In the genomic region with DNA sequence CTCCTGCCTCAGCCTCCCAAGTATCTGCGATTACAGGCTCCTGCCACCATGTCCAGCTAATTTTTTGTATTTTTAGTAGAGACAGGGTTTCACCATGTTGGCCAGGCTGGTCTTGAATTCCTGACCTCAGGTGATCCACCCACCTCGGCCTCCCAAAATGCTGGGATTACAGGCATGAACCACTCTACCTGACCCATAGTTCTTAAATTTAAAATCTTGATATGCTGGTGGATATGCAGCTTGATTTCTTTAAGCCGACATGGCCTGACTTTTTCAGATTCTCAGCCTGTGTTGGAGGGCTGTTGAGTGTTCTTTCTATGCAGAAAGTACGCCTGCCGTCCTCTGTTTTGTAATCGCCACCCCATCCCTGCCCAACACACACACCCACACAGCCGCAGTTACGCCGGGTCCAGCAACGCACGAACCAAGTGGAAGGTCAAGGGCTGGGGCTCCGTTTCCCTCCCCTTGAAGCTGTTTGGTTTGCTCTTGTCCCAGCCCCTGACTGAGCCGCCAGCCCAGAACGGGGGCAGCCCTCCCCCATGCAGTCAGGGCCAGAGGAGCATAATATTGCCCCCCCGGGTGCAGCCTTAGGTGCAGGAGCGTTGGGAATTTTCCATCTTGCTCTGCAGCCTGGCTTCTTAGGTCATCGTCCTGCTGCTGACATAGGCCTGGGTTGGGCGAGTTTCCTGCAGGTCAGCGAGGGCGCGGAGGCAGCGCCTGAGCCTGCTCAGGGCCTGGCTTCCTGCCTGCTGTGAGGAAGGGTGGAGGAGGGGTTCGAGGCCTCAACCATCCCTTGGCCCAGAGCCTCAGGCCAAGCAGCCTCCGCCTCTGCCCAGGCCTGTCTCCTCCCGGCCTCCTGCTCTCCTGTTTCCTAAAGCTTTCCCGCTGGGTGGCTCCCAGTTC, we compare ENCODE assay signal across 1 cellular context.
TF ChIP-seq lines count a peak whose summit lies in the region.

No MANE protein-coding gene starts in this region.

TF ChIP-seq in HepG2, 621 proteins besides CTCF, POLR2A, EP300 and RAD21 (continued from another document and continues in another):
- TF ChIP-seq, protein P1, sequence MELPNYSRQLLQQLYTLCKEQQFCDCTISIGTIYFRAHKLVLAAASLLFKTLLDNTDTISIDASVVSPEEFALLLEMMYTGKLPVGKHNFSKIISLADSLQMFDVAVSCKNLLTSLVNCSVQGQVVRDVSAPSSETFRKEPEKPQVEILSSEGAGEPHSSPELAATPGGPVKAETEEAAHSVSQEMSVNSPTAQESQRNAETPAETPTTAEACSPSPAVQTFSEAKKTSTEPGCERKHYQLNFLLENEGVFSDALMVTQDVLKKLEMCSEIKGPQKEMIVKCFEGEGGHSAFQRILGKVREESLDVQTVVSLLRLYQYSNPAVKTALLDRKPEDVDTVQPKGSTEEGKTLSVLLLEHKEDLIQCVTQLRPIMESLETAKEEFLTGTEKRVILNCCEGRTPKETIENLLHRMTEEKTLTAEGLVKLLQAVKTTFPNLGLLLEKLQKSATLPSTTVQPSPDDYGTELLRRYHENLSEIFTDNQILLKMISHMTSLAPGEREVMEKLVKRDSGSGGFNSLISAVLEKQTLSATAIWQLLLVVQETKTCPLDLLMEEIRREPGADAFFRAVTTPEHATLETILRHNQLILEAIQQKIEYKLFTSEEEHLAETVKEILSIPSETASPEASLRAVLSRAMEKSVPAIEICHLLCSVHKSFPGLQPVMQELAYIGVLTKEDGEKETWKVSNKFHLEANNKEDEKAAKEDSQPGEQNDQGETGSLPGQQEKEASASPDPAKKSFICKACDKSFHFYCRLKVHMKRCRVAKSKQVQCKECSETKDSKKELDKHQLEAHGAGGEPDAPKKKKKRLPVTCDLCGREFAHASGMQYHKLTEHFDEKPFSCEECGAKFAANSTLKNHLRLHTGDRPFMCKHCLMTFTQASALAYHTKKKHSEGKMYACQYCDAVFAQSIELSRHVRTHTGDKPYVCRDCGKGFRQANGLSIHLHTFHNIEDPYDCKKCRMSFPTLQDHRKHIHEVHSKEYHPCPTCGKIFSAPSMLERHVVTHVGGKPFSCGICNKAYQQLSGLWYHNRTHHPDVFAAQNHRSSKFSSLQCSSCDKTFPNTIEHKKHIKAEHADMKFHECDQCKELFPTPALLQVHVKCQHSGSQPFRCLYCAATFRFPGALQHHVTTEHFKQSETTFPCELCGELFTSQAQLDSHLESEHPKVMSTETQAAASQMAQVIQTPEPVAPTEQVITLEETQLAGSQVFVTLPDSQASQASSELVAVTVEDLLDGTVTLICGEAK (IDR thresholded peaks at IDR 0.05) = no peak
- TF ChIP-seq, protein P1 (CRISPR knock-in tag; IDR thresholded peaks at IDR 0.05) = no peak
- TF ChIP-seq, protein P2, sequence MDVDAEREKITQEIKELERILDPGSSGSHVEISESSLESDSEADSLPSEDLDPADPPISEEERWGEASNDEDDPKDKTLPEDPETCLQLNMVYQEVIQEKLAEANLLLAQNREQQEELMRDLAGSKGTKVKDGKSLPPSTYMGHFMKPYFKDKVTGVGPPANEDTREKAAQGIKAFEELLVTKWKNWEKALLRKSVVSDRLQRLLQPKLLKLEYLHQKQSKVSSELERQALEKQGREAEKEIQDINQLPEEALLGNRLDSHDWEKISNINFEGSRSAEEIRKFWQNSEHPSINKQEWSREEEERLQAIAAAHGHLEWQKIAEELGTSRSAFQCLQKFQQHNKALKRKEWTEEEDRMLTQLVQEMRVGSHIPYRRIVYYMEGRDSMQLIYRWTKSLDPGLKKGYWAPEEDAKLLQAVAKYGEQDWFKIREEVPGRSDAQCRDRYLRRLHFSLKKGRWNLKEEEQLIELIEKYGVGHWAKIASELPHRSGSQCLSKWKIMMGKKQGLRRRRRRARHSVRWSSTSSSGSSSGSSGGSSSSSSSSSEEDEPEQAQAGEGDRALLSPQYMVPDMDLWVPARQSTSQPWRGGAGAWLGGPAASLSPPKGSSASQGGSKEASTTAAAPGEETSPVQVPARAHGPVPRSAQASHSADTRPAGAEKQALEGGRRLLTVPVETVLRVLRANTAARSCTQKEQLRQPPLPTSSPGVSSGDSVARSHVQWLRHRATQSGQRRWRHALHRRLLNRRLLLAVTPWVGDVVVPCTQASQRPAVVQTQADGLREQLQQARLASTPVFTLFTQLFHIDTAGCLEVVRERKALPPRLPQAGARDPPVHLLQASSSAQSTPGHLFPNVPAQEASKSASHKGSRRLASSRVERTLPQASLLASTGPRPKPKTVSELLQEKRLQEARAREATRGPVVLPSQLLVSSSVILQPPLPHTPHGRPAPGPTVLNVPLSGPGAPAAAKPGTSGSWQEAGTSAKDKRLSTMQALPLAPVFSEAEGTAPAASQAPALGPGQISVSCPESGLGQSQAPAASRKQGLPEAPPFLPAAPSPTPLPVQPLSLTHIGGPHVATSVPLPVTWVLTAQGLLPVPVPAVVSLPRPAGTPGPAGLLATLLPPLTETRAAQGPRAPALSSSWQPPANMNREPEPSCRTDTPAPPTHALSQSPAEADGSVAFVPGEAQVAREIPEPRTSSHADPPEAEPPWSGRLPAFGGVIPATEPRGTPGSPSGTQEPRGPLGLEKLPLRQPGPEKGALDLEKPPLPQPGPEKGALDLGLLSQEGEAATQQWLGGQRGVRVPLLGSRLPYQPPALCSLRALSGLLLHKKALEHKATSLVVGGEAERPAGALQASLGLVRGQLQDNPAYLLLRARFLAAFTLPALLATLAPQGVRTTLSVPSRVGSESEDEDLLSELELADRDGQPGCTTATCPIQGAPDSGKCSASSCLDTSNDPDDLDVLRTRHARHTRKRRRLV (CRISPR knock-in tag; IDR thresholded peaks at IDR 0.05) = peak; percentile 96
- no peak for TF ChIP-seq SMARCE1 (IDR thresholded peaks at IDR 0.05; ENCODE audit: borderline replicate concordance)
- TF ChIP-seq ZNF629 (CRISPR knock-in tag; conservative IDR thresholded peaks at IDR 0.05) = peak; percentile 77
- no peak for TF ChIP-seq SNRNP70 (IDR thresholded peaks at IDR 0.05; ENCODE audit: low read depth, low read length)
- peak; percentile 96; the same call in 1 of the 2 replicates for TF ChIP-seq ZNF101 (CRISPR knock-in tag; IDR thresholded peaks at IDR 0.05; ENCODE audit: borderline replicate concordance, low read depth)
- peak; percentile 99 for TF ChIP-seq GATAD2A (CRISPR knock-in tag; IDR thresholded peaks at IDR 0.05)
- peak; percentile 85 for TF ChIP-seq BHLHE40 (IDR thresholded peaks at IDR 0.05; ENCODE audit: low read length)
- TF ChIP-seq ZSCAN9 (CRISPR knock-in tag; IDR thresholded peaks at IDR 0.05; ENCODE audit: borderline replicate concordance) = peak; percentile 96; the same call in 1 of the 2 replicates
- peak; percentile 99 for TF ChIP-seq KAT7 (CRISPR knock-in tag; IDR thresholded peaks at IDR 0.05; ENCODE audit: borderline replicate concordance)
- no peak for TF ChIP-seq TOE1 (CRISPR knock-in tag; IDR thresholded peaks at IDR 0.05)
- no peak for TF ChIP-seq ZNF441 (CRISPR knock-in tag; IDR thresholded peaks at IDR 0.05; ENCODE audit: borderline replicate concordance)
- no peak for TF ChIP-seq JDP2 (CRISPR knock-in tag; IDR thresholded peaks at IDR 0.05; ENCODE audit: borderline replicate concordance)
- TF ChIP-seq KDM1A (CRISPR knock-in tag; IDR thresholded peaks at IDR 0.05) = peak; percentile 84
- TF ChIP-seq YY1 (IDR thresholded peaks at IDR 0.05; ENCODE audit: insufficient read depth, insufficient replicate concordance, low read depth, low read length) = peak; percentile 84
- peak; percentile 80; the same call in 1 of the 2 replicates for TF ChIP-seq PAX8 (CRISPR knock-in tag; IDR thresholded peaks at IDR 0.05; ENCODE audit: borderline replicate concordance)
- TF ChIP-seq ASH2L (IDR thresholded peaks at IDR 0.05; ENCODE audit: insufficient read length, low read depth, low read length) = peak; percentile 72
- TF ChIP-seq REST (IDR thresholded peaks at IDR 0.05; ENCODE audit: borderline replicate concordance in 1 of 2, low read depth in 1 of 2, low read length in 2 of 2) = peak in 1 of 2 experiments; percentile 85; a peak in 2 of 4 replicates
- TF ChIP-seq ZBTB38 (CRISPR knock-in tag; IDR thresholded peaks at IDR 0.05) = peak; percentile 99
